ENCODE assay signal across 1 cellular context in genomic region chr6:33427585-33428218, GRCh38.
TF ChIP-seq lines count a peak whose summit lies in the region.

No MANE protein-coding gene starts in this region.

TF ChIP-seq in K562, 482 proteins besides CTCF, POLR2A, EP300 and RAD21 (continued from another document and continues in another):
- peak; percentile 47 for TF ChIP-seq USF1 (CRISPR knock-in tag; IDR thresholded peaks at IDR 0.05)
- TF ChIP-seq, protein P1, sequence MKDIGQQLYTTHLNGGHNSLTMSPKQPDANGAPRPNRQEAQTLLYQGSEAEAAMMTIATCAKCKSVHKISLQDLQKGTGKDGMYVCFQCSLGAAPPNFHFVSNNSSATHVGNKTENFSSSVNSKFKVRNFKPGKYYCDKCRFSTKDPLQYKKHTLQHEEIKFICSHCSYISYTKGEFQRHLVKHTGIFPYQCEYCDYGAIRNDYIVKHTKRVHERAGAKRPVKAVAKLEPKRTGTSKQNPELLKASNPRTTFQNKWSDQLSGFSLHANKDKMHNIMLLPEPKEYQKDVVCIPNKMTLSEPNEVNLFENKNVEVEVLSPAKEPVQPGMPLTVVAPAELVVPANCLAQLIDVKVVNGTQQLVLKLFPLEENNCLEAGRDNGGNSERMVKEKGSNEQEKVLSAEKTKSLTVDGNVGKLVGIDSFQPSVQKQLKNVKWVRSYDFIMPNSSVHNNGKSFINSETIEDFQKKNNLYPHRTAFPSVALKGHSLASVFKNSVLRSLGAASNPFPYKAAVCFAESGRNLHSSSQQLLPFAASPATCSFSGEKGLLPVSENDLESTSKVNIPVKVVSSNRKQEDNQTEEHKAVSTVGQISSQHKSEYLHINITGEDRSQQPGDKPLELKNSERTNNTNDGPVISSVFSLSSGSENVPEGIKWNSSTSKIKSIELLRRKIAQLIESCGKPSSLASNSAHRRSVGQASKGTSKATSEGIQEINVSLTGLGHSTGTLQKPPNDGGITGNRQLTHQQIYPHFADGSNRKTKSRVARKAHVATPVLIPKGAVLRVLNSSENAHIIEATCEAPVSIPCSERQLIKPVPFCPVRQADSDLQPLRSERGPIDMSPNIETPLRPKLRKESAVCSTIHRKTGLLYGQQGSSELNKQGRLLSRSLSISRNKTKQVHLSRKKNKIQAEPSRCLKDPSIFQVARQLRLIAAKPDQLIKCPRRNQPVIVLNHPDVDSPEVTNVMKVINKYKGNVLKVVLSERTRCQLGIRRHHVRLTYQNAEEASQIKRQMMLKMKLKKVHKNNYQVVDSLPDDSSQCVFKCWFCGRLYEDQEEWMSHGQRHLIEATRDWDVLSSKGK (CRISPR knock-in tag; IDR thresholded peaks at IDR 0.05) = no peak
- TF ChIP-seq BHLHE40 (IDR thresholded peaks at IDR 0.05; ENCODE audit: low read length) = peak; percentile 73
- TF ChIP-seq ZNF232 (CRISPR knock-in tag; IDR thresholded peaks at IDR 0.05) = no peak
- no peak for TF ChIP-seq CCAR2 (IDR thresholded peaks at IDR 0.05; ENCODE audit: low read depth, low read length)
- 0 out of 2 replicates have a peak, but pooled peaks have one; percentile 13 for TF ChIP-seq ATF7 (IDR thresholded peaks at IDR 0.05)
- TF ChIP-seq NONO (IDR thresholded peaks at IDR 0.05; ENCODE audit: low read depth in 2 of 2, low read length in 1 of 2) = no peak
- no peak for TF ChIP-seq COPS2 (conservative IDR thresholded peaks at IDR 0.05)
- no peak for TF ChIP-seq SMAD1 (IDR thresholded peaks at IDR 0.05; ENCODE audit: low read depth, low read length, partially characterized antibody)
- no peak for TF ChIP-seq ARHGAP35 (IDR thresholded peaks at IDR 0.05; ENCODE audit: partially characterized antibody)
- TF ChIP-seq, protein P2, sequence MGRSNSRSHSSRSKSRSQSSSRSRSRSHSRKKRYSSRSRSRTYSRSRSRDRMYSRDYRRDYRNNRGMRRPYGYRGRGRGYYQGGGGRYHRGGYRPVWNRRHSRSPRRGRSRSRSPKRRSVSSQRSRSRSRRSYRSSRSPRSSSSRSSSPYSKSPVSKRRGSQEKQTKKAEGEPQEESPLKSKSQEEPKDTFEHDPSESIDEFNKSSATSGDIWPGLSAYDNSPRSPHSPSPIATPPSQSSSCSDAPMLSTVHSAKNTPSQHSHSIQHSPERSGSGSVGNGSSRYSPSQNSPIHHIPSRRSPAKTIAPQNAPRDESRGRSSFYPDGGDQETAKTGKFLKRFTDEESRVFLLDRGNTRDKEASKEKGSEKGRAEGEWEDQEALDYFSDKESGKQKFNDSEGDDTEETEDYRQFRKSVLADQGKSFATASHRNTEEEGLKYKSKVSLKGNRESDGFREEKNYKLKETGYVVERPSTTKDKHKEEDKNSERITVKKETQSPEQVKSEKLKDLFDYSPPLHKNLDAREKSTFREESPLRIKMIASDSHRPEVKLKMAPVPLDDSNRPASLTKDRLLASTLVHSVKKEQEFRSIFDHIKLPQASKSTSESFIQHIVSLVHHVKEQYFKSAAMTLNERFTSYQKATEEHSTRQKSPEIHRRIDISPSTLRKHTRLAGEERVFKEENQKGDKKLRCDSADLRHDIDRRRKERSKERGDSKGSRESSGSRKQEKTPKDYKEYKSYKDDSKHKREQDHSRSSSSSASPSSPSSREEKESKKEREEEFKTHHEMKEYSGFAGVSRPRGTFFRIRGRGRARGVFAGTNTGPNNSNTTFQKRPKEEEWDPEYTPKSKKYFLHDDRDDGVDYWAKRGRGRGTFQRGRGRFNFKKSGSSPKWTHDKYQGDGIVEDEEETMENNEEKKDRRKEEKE (IDR thresholded peaks at IDR 0.05; ENCODE audit: borderline replicate concordance in 1 of 2, control insufficient read depth in 1 of 2, low read depth in 2 of 2, low read length in 1 of 2) = no peak
- TF ChIP-seq ZNF436 (CRISPR knock-in tag; IDR thresholded peaks at IDR 0.05) = no peak
- peak in 1 of 2 experiments; percentile 55 for TF ChIP-seq E2F6 (IDR thresholded peaks at IDR 0.05; ENCODE audit: borderline replicate concordance in 1 of 2, extremely low read depth in 1 of 2, insufficient read depth in 1 of 2, insufficient read length in 1 of 2, low read depth in 1 of 2, low read length in 1 of 2, poor library complexity in 1 of 2, severe bottlenecking in 1 of 2)
- TF ChIP-seq RB1 (IDR thresholded peaks at IDR 0.05; ENCODE audit: low read depth) = peak; percentile 82
- no peak for TF ChIP-seq ZSCAN29 (IDR thresholded peaks at IDR 0.05)
- no peak for TF ChIP-seq KAT8 (IDR thresholded peaks at IDR 0.05; ENCODE audit: low read depth)
- no peak for TF ChIP-seq ATF1 (CRISPR knock-in tag; IDR thresholded peaks at IDR 0.05)
- no peak for TF ChIP-seq ATF1 (tag; IDR thresholded peaks at IDR 0.05)
- TF ChIP-seq GTF2B (IDR thresholded peaks at IDR 0.05; ENCODE audit: extremely low read depth, insufficient read length) = no peak
- no peak for TF ChIP-seq GABPB1 (CRISPR knock-in tag; IDR thresholded peaks at IDR 0.05)
- TF ChIP-seq MTA3 (IDR thresholded peaks at IDR 0.05; ENCODE audit: borderline replicate concordance) = peak; percentile 14; the same call in 1 of the 2 replicates
- TF ChIP-seq, protein P3, sequence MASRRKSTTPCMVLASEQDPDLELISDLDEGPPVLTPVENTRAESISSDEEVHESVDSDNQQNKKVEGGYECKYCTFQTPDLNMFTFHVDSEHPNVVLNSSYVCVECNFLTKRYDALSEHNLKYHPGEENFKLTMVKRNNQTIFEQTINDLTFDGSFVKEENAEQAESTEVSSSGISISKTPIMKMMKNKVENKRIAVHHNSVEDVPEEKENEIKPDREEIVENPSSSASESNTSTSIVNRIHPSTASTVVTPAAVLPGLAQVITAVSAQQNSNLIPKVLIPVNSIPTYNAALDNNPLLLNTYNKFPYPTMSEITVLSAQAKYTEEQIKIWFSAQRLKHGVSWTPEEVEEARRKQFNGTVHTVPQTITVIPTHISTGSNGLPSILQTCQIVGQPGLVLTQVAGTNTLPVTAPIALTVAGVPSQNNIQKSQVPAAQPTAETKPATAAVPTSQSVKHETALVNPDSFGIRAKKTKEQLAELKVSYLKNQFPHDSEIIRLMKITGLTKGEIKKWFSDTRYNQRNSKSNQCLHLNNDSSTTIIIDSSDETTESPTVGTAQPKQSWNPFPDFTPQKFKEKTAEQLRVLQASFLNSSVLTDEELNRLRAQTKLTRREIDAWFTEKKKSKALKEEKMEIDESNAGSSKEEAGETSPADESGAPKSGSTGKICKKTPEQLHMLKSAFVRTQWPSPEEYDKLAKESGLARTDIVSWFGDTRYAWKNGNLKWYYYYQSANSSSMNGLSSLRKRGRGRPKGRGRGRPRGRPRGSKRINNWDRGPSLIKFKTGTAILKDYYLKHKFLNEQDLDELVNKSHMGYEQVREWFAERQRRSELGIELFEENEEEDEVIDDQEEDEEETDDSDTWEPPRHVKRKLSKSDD (conservative IDR thresholded peaks at IDR 0.05; ENCODE audit: low read length) = no peak
- no peak for TF ChIP-seq MLX (CRISPR knock-in tag; conservative IDR thresholded peaks at IDR 0.05)
- TF ChIP-seq ZNF407 (IDR thresholded peaks at IDR 0.05; ENCODE audit: low read depth) = no peak
- no peak for TF ChIP-seq SOX6 (IDR thresholded peaks at IDR 0.05)
- TF ChIP-seq KLF1 (tag; IDR thresholded peaks at IDR 0.05) = no peak
- 0 out of 2 replicates have a peak, but pooled peaks have one; percentile 42 for TF ChIP-seq FOXK1 (CRISPR knock-in tag; IDR thresholded peaks at IDR 0.05; ENCODE audit: borderline replicate concordance)
- peak; percentile 41; the same call in 1 of the 2 replicates for TF ChIP-seq MXI1 (IDR thresholded peaks at IDR 0.05; ENCODE audit: low read depth, low read length)
